ENCODE assay signal across 15 cellular contexts in genomic region chr10:76248781-76249180, GRCh38.
"Had no signal": no experiment of that assay in that cellular context is flagged by ENCODE, and none has a peak within 500 bp of the region (broad histone marks: within the 10 kb centered on the region; RNA-seq: fewer than 3 reads in every experiment).

No MANE protein-coding gene starts in this region.

- H3K4me3 ChIP-seq: dorsolateral prefrontal cortex, psoas muscle, sigmoid colon, skin epidermis, stomach had no signal

- H3K36me3 ChIP-seq: neutrophil, sigmoid colon, stomach had no signal

- DNase-seq: cortex of kidney; dorsolateral prefrontal cortex; effector CD8-positive, alpha-beta T cell; foreskin keratinocyte; left colon; naive thymus-derived CD4-positive, alpha-beta T cell; psoas muscle; retina; sigmoid colon; stimulated activated CD4-positive, alpha-beta T cell treated with anti-CD3 and anti-CD28 coated beads, Interleukin-12 subunit alpha, Interleukin-12 subunit beta, amount 100 ng/mL, for 4 hours; stimulated activated naive CD4-positive, alpha-beta T cell; stomach; substantia nigra had no signal

- H3K27me3 ChIP-seq: dorsolateral prefrontal cortex, foreskin keratinocyte, neutrophil, sigmoid colon, stomach had no signal

- H3K27ac ChIP-seq: dorsolateral prefrontal cortex, foreskin keratinocyte, neutrophil, psoas muscle, skin epidermis, stomach had no signal

- H3K9me3 ChIP-seq: neutrophil, psoas muscle, sigmoid colon, stomach had no signal

- H3K4me1 ChIP-seq: foreskin keratinocyte, psoas muscle had no signal
